Comparison of ENCODE assay signal across 8 cellular contexts in the genomic region with DNA sequence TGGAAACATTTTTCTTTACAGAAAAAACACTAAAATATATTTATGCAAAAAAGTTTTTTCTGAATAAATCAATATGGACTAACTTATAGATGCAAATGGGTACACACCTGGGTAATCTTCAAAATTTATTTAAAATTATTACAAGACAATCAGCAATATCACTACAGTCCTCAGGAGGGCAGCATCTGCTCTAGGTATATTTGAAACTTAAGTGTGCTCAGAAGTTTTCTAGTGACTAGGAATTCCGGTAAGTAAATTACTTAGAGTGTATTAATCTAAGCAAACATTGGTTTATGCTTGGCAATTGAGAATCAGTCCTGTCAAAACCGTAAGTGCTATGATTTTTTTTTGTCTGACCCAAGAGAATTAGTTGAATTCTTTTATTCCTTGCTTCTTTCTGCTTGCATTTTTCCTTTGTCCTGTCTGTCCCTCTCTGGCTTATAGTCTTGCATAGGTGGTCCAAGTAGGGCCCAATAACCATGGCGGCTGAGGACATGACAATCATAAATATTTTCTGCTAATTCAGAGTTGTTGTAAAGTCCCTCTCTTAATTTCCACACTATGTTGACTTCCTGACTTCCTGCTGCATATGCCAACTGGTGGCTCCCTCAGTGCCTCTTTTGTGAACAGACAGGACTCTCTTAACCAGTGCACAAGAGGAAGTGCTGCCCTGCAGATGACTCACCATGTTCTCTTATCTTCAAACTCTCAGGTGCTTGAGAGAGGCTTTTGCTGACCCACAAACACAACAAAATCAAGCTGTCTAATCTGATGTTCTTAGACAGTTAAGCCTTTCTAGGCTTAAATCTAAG.
DNase-seq lines count a peak whose midpoint lies in the region; ATAC-seq and TF ChIP-seq lines count a peak whose summit lies in the region.

No MANE protein-coding gene starts in this region.

- POLR2A ChIA-PET in HEK293T (lab: Yijun Ruan, JAX), result no interaction called here

- H3K4me3 ChIP-seq in RWPE2 (ENCODE audit: severe bottlenecking), result no peak overlapping the region
- no peak overlapping the region for H3K4me3 ChIP-seq in lung

- H3K36me3 ChIP-seq in RWPE2 (ENCODE audit: low read depth) (no peaks in the 10 kb centered on the region), lung (ENCODE audit: control insufficient read depth in 2 of 2, insufficient read depth in 2 of 2, low read length in 2 of 2) (no peaks in the 10 kb centered on the region)

- CTCF ChIA-PET in HEK293T (lab: Yijun Ruan, JAX), result interaction anchor here (0.6 to 1.0 kb wide), 4 partner anchors 29 to 470 kb away, joined by 3 read pairs; no protein-coding TSS in a partner anchor

- DNase-seq in AG08396 (ENCODE audit: low spot score) (peak; percentile 17), GM10266 (ENCODE audit: extremely low spot score) (peak; percentile 21), HEK293T (ENCODE audit: extremely low spot score) (peak; percentile 66), LoVo (ENCODE audit: low spot score) (peak; percentile 51), RWPE2 (ENCODE audit: low spot score) (no peak), dedifferentiated amniotic fluid mesenchymal stem cell (ENCODE audit: extremely low spot score) (peak; percentile 68), lung (ENCODE audit: low spot score) (peak; percentile 56), ureter (ENCODE audit: low spot score) (peak; percentile 53)

- TF ChIP-seq CTCF in GM10266 (IDR thresholded peaks at IDR 0.05; ENCODE audit: control insufficient read depth, insufficient read depth, low read depth, missing control alignments) (peak; percentile 57), RWPE2 (IDR thresholded peaks at IDR 0.05; ENCODE audit: poor library complexity, severe bottlenecking) (peak; percentile 77), lung (IDR thresholded peaks at IDR 0.05; ENCODE audit: control extremely low read depth, extremely low read depth) (peak; percentile 55)

- H3K27ac ChIP-seq in RWPE2 (ENCODE audit: poor library complexity, severe bottlenecking), result no peak overlapping the region
- peak overlapping the region in 1 of 2 donors; percentile 2 for H3K27ac ChIP-seq in lung (ENCODE audit: low read depth in 1 of 2, low read length in 1 of 2)

- no peaks in the 10 kb centered on the region for H3K27me3 ChIP-seq in RWPE2 (ENCODE audit: insufficient read depth, poor library complexity, severe bottlenecking)
- H3K27me3 ChIP-seq in lung (ENCODE audit: control insufficient read depth, insufficient read depth), result no peaks in the 10 kb centered on the region

- WGBS in lung, 2 donors, result 3 to 5% methylated on average over 3 of the region's 3 CpGs

- H3K9me3 ChIP-seq in RWPE2 (ENCODE audit: severe bottlenecking) (no peaks in the 10 kb centered on the region), lung (ENCODE audit: control insufficient read depth in 2 of 2, insufficient read depth in 1 of 2, low read length in 1 of 2) (no peaks in the 10 kb centered on the region)

- ATAC-seq in RWPE2 (ENCODE audit: low read depth) (peak; percentile 65), lung (ENCODE audit: insufficient read depth, low FRiP score) (peak; percentile 83)

- H3K4me1 ChIP-seq in RWPE2 (ENCODE audit: insufficient read depth, poor library complexity, severe bottlenecking), result no peaks in the 10 kb centered on the region
- H3K4me1 ChIP-seq in lung (ENCODE audit: control insufficient read depth in 2 of 2, insufficient read depth in 2 of 2, low read length in 2 of 2), result no peaks in the 10 kb centered on the region

TF ChIP-seq in HEK293T, 16 proteins besides CTCF, POLR2A, EP300 and RAD21:
- no peak for TF ChIP-seq NFRKB (IDR thresholded peaks at IDR 0.05)
- TF ChIP-seq SP1 (IDR thresholded peaks at IDR 0.05), result no peak
- TF ChIP-seq HDGF (IDR thresholded peaks at IDR 0.05; ENCODE audit: borderline replicate concordance), result no peak
- no peak for TF ChIP-seq BHLHE40 (IDR thresholded peaks at IDR 0.05; ENCODE audit: borderline replicate concordance)
- TF ChIP-seq L3MBTL2 (conservative IDR thresholded peaks at IDR 0.05), result no peak
- no peak for TF ChIP-seq ELF4 (IDR thresholded peaks at IDR 0.05)
- no peak for TF ChIP-seq FOXM1 (IDR thresholded peaks at IDR 0.05; ENCODE audit: borderline replicate concordance)
